9 cellular contexts compared by ENCODE assay signal in the genomic region with DNA sequence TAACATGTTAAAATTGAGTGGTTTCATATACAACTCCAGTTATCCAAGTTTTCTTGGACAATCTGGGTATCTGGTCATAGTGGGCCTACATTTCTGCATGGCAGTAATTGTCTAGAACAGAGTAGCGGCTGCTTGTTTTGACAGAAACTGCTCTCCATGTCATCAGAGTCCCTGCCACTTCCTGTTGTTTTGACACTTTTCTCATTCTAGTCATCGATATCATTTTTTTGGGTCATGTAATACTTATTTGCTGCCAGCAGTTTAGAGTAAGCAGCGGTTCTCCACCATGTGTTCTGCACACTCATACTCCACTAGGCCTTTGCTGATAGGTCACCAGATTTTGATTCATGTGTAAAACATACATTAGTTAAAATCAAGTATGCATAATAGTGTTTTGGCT.
DNase-seq lines count a peak whose midpoint lies in the region; ATAC-seq and TF ChIP-seq lines count a peak whose summit lies in the region.
"Had no signal": no experiment of that assay in that cellular context is flagged by ENCODE, and none has a peak within 500 bp of the region (broad histone marks: within the 10 kb centered on the region; RNA-seq: fewer than 3 reads in every experiment).

No MANE protein-coding gene starts in this region.

- H3K36me3 ChIP-seq in right lobe of liver: no peaks in the 10 kb centered on the region
- H3K36me3 ChIP-seq in breast epithelium: no peaks in the 10 kb centered on the region
- H3K36me3 ChIP-seq in thyroid gland: no peaks in the 10 kb centered on the region

- ATAC-seq in GM18517 (IDR thresholded peaks at IDR 0.05; ENCODE audit: unreplicated experiment): peak; percentile 87
- peak; percentile 54 for ATAC-seq in GM21786 (IDR thresholded peaks at IDR 0.05; ENCODE audit: unreplicated experiment)
- ATAC-seq in T-helper 17 cell: peak; percentile 84
- peak in 3 of 4 donors; percentile 12 to 31 (median 14) for ATAC-seq in right lobe of liver
- ATAC-seq in HG02763 (IDR thresholded peaks at IDR 0.05; ENCODE audit: unreplicated experiment): no peak

- no peak overlapping the region for H3K4me3 ChIP-seq in right lobe of liver
- no peak overlapping the region for H3K4me3 ChIP-seq in breast epithelium
- no peak overlapping the region for H3K4me3 ChIP-seq in thyroid gland (replicated peaks in 1 of 3)

- H3K27ac Mint-ChIP-seq in T-helper 17 cell: no peak overlapping the region

- DNase-seq in T-helper 17 cell (peak in 1 of 3 donors; percentile 29), right lobe of liver (no peak), breast epithelium (ENCODE audit: low spot score in 2 of 2) (no peak), dedifferentiated amniotic fluid mesenchymal stem cell (ENCODE audit: extremely low spot score) (no peak), thyroid gland (no peak)
- DNase-seq: SHP77 had no signal

- H3K4me3 Mint-ChIP-seq in T-helper 17 cell: peak overlapping the region; percentile 62

- intact Hi-C loops in right lobe of liver (cut with DNase I): no loop called here
- intact Hi-C loops in breast epithelium (cut with DNase I; ENCODE audit: low total_unique reads): no loop called here
- intact Hi-C loops in thyroid gland (cut with DNase I): no loop called here

- H3K4me1 ChIP-seq in right lobe of liver: peaks cover 0 to 23% (median 0%) of the 10 kb centered on the region in 4 donors
- H3K4me1 ChIP-seq in breast epithelium: no peaks in the 10 kb centered on the region
- H3K4me1 ChIP-seq in thyroid gland: peaks cover 6 to 14% of the 10 kb centered on the region in 2 donors

- H3K27ac ChIP-seq in right lobe of liver (no peak overlapping the region), breast epithelium (no peak overlapping the region), thyroid gland (no peak overlapping the region)

- TF ChIP-seq CTCF in right lobe of liver (IDR thresholded peaks at IDR 0.05) (no peak), breast epithelium (IDR thresholded peaks at IDR 0.05) (no peak), thyroid gland (IDR thresholded peaks at IDR 0.05) (no peak)

- WGBS in right lobe of liver (ENCODE audit: insufficient coverage, low coverage, low lambda C conversion rate, missing lambda C conversion rate): 69% methylated on average over 3 of the region's 3 CpGs
- 83 to 89% methylated on average over 3 of the region's 3 CpGs for WGBS in thyroid gland, 2 donors

- H3K9me3 ChIP-seq in T-helper 17 cell (ENCODE audit: control insufficient read depth, low read length, poor library complexity, severe bottlenecking) (no peaks in the 10 kb centered on the region), right lobe of liver (no peaks in the 10 kb centered on the region), breast epithelium (no peaks in the 10 kb centered on the region), thyroid gland (no peaks in the 10 kb centered on the region)

- no peaks in the 10 kb centered on the region for H3K27me3 Mint-ChIP-seq in T-helper 17 cell

- H3K36me3 Mint-ChIP-seq in T-helper 17 cell (ENCODE audit: low read depth): no peaks in the 10 kb centered on the region

- H3K4me1 Mint-ChIP-seq in T-helper 17 cell: peaks cover 65% of the 10 kb centered on the region

- TF ChIP-seq POLR2A in right lobe of liver (IDR thresholded peaks at IDR 0.05) (no peak), breast epithelium (IDR thresholded peaks at IDR 0.05) (no peak), thyroid gland (IDR thresholded peaks at IDR 0.05) (no peak)

- H3K27me3 ChIP-seq in right lobe of liver (no peaks in the 10 kb centered on the region), breast epithelium (no peaks in the 10 kb centered on the region), thyroid gland (no peaks in the 10 kb centered on the region)
